14 cellular contexts compared by ENCODE assay signal in genomic region chr20:57449398-57450354, GRCh38. TPM values are rescaled to one million over a fixed set of nuclear protein-coding genes. Genes with fewer than 3 reads are reported as not detected.
DNase-seq lines count a peak whose midpoint lies in the region; ATAC-seq and TF ChIP-seq lines count a peak whose summit lies in the region.
"Had no signal": no experiment of that assay in that cellular context is flagged by ENCODE, and none has a peak within 500 bp of the region (broad histone marks: within the 10 kb centered on the region; RNA-seq: fewer than 3 reads in every experiment).

No MANE protein-coding gene starts in this region.

- H3K4me1 ChIP-seq in Loucy (ENCODE audit: insufficient read depth, low read length, poor library complexity, severe bottlenecking) (peaks cover 54% of the 10 kb centered on the region), gastroesophageal sphincter (peaks cover 0 to 51% (median 18%) of the 10 kb centered on the region in 3 donors), spleen (peaks cover 22 to 57% (median 38%) of the 10 kb centered on the region in 6 donors)
- H3K4me1 ChIP-seq: foreskin keratinocyte had no signal

- ATAC-seq in gastroesophageal sphincter = no peak
- ATAC-seq: activated CD4-positive, alpha-beta T cell treated with anti-CD3 and anti-CD28 coated beads for 36 hours; foreskin keratinocyte had no signal

- H3K36me3 ChIP-seq in Loucy (ENCODE audit: insufficient read depth, low read length) (no peaks in the 10 kb centered on the region), gastroesophageal sphincter (no peaks in the 10 kb centered on the region), spleen (no peaks in the 10 kb centered on the region)

- TF ChIP-seq CTCF in Loucy (conservative IDR thresholded peaks at IDR 0.05; ENCODE audit: low read length) (no peak), gastroesophageal sphincter (IDR thresholded peaks at IDR 0.05) (no peak), spleen (IDR thresholded peaks at IDR 0.05 in 8 of 11, conservative IDR thresholded peaks at IDR 0.05 in 3 of 11) (no peak)

- TF ChIP-seq EP300 in gastroesophageal sphincter (IDR thresholded peaks at IDR 0.05) = no peak

- H3K4me3 ChIP-seq in Loucy (ENCODE audit: low read length, poor library complexity, severe bottlenecking) (peak overlapping the region; percentile 59), gastroesophageal sphincter (no peak overlapping the region), spleen (peak overlapping the region in 1 of 8 donors; percentile 46)

- intact Hi-C loops in spleen (cut with DNase I; ENCODE audit: low total_unique reads) = no loop called here

- no peak overlapping the region for H2AFZ ChIP-seq in Loucy (ENCODE audit: low read length)

- peak overlapping the region; percentile 76 for H3K9ac ChIP-seq in Loucy (ENCODE audit: low read depth, low read length, poor library complexity, severe bottlenecking)

- H3K9me3 ChIP-seq in Loucy (ENCODE audit: insufficient read depth, low read depth, low read length) (no peaks in the 10 kb centered on the region), gastroesophageal sphincter (no peaks in the 10 kb centered on the region), spleen (peaks cover 0 to 6% (median 0%) of the 10 kb centered on the region in 8 donors)

- H3K4me2 ChIP-seq in Loucy (ENCODE audit: low read depth, low read length, poor library complexity, severe bottlenecking) = peak overlapping the region; percentile 88

- H3K27ac ChIP-seq in gastroesophageal sphincter = peak overlapping the region in 3 of 4 donors; percentile 68 to 95 (median 75)
- H3K27ac ChIP-seq in spleen = peak overlapping the region in 5 of 8 donors; percentile 74 to 89 (median 84)
- H3K27ac ChIP-seq: 22Rv1, foreskin keratinocyte had no signal

- H3K79me2 ChIP-seq in Loucy (ENCODE audit: insufficient read depth, low read length) = no peaks in the 10 kb centered on the region

- no peaks in the 10 kb centered on the region for H3K27me3 ChIP-seq in Loucy (ENCODE audit: insufficient read depth, low read length, poor library complexity, severe bottlenecking)
- no peaks in the 10 kb centered on the region for H3K27me3 ChIP-seq in gastroesophageal sphincter
- no peaks in the 10 kb centered on the region for H3K27me3 ChIP-seq in spleen (replicated peaks in 1 of 7)

- no peaks in the 10 kb centered on the region for H4K20me1 ChIP-seq in Loucy (ENCODE audit: insufficient read depth, low read length, poor library complexity, severe bottlenecking)

- H3K9me2 ChIP-seq in Loucy (replicated peaks; ENCODE audit: low read depth, low read length) = no peaks in the 10 kb centered on the region

- DNase-seq in SIG-M5 treated with dmso at 0.1 percent for 504 hours (lab: John Stamatoyannopoulos, UW; ENCODE audit: unreplicated experiment) (peak; percentile 48), SIG-M5 (lab: John Stamatoyannopoulos, UW) (no peak), spleen (peak; percentile 72), NCI-H146 (lab: John Stamatoyannopoulos, UW) (no peak), germinal center (ENCODE audit: low spot score) (no peak), Ammon's horn (ENCODE audit: low spot score) (no peak)
- DNase-seq: activated CD4-positive, alpha-beta T cell treated with anti-CD3 and anti-CD28 coated beads for 36 hours; activated T-cell treated with anti-CD3 and anti-CD28 coated beads, Interleukin-2, amount 50 U/mL, for 1 hour; foreskin keratinocyte; mesenchymal stem cell; NCI-H2081 had no signal

- TF ChIP-seq POLR2A in gastroesophageal sphincter (IDR thresholded peaks at IDR 0.05) = no peak
- no peak for TF ChIP-seq POLR2A in spleen (IDR thresholded peaks at IDR 0.05)

- peaks cover 16% of the 10 kb centered on the region for H3F3A ChIP-seq in Loucy (ENCODE audit: low read depth)

- WGBS in gastroesophageal sphincter (ENCODE audit: low coverage in 1 of 2), 2 donors = 66 to 68% methylated on average over 6 to 12 of the region's 14 CpGs
- WGBS in spleen, 5 donors = 51 to 70% (median 63%) methylated on average over 14 of the region's 14 CpGs

RNA-seq across cellular contexts. Expression of gene RBM38, which starts 58.5 kb away (rescaled TPM):
- total RNA-seq in gastroesophageal sphincter (100 to 1,000 TPM in 2 of 4 donors, 10 to 100 TPM in 2; 50.9 to 190 (median 106) TPM), spleen (100 to 1,000 TPM in 1 of 7 donors, 10 to 100 TPM in 6; 49.2 to 120 (median 61.6) TPM)
- 10 to 100 TPM; 48.6 to 87.8 (median 81.2) TPM for polyA plus RNA-seq in spleen

Comparison
In these comparisons a context has a peak if more than half of its experiments do, and no peak if none do; other contexts are left out.
1. DNase-seq: peak in SIG-M5 treated with dmso at 0.1 percent for 504 hours (single experiment) and spleen (single experiment); none in SIG-M5 (single experiment), NCI-H146 (single experiment), germinal center (single experiment) and Ammon's horn (single experiment).